In the genomic region with DNA sequence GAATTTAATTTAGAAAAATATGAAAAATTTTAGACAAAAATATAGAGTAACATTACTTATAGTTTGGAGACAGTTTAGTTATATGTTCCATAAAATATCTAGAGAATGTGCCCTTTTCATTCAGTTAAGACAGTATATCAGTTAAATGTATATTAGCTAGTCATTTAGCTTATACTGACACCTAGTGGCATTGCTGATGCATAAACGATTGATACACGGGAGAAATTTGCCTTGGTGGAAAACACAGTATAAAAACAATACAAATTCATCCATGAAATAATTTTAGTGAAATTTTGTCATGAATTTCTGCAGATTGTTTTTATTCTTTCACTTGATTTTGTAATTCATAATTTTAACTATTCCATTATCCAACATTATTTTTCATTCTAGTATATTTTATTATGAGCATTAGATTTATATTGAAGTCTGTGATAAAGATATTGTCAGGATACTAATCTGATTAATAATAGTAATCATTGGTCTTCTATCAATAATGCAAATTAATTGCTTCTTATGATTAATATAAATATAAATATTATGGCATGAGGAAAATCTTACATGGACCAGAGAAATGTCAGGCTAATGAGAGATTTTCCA, we compare ENCODE assay signal across 8 cellular contexts.
DNase-seq lines count a peak whose midpoint lies in the region; ATAC-seq and TF ChIP-seq lines count a peak whose summit lies in the region.

No MANE protein-coding gene starts in this region.

- TF ChIP-seq CTCF in Peyer's patch (IDR thresholded peaks at IDR 0.05), result peak in 5 of 6 experiments; percentile 35 to 87 (median 82)
- TF ChIP-seq CTCF in esophagus squamous epithelium (IDR thresholded peaks at IDR 0.05), result peak; percentile 40 to 81 (median 55)

- H3K27ac ChIP-seq in Peyer's patch (no peak overlapping the region), esophagus squamous epithelium (no peak overlapping the region)

- H3K27me3 ChIP-seq in Peyer's patch (no peaks in the 10 kb centered on the region), esophagus squamous epithelium (no peaks in the 10 kb centered on the region)

- H3K4me1 ChIP-seq in Peyer's patch (no peaks in the 10 kb centered on the region), esophagus squamous epithelium (no peaks in the 10 kb centered on the region)

- H3K4me3 ChIP-seq in Peyer's patch, result no peak overlapping the region
- H3K4me3 ChIP-seq in esophagus squamous epithelium, result no peak overlapping the region

- peak; percentile 89 for ATAC-seq in GM21423 (IDR thresholded peaks at IDR 0.05; ENCODE audit: unreplicated experiment)
- ATAC-seq in GM18520 (IDR thresholded peaks at IDR 0.05; ENCODE audit: unreplicated experiment), result no peak

- no peaks in the 10 kb centered on the region for H3K9me3 ChIP-seq in Peyer's patch
- no peaks in the 10 kb centered on the region for H3K9me3 ChIP-seq in esophagus squamous epithelium

- DNase-seq in G401 (ENCODE audit: low spot score), result peak; percentile 80
- peak; percentile 4 for DNase-seq in HuH-7.5 (ENCODE audit: low spot score)
- no peak for DNase-seq in Peyer's patch
- DNase-seq in esophagus squamous epithelium (lab: John Stamatoyannopoulos, UW), result no peak
- peak; percentile 1 for DNase-seq in pulmonary artery endothelial cell (ENCODE audit: low read depth, low spot score)
- no peak for DNase-seq in activated T-cell treated with anti-CD3 and anti-CD28 coated beads, Interleukin-2, amount 50 U/mL, for 1 hour

- in situ Hi-C loops in G401 (cut with HindIII; ENCODE audit: low sequenced_read_pairs), result no loop called here

- H3K36me3 ChIP-seq in Peyer's patch (no peaks in the 10 kb centered on the region), esophagus squamous epithelium (no peaks in the 10 kb centered on the region)

- intact Hi-C loops in esophagus squamous epithelium (cut with DNase I), result loop anchor here (5.0 kb wide), 1 partner anchor 600 kb away; no protein-coding TSS in a partner anchor

- TF ChIP-seq POLR2A in Peyer's patch (IDR thresholded peaks at IDR 0.05) (no peak), esophagus squamous epithelium (IDR thresholded peaks at IDR 0.05) (no peak)

- 0 to 1% methylated on average over 2 of the region's 2 CpGs for WGBS in esophagus squamous epithelium, 2 donors

Comparison
In these comparisons a context has a peak if more than half of its experiments do, and no peak if none do; other contexts are left out.
1. DNase-seq: peak in G401 (single experiment), HuH-7.5 (single experiment) and pulmonary artery endothelial cell (single experiment); none in Peyer's patch (0 of 3), esophagus squamous epithelium (single experiment) and activated T-cell treated with anti-CD3 and anti-CD28 coated beads, Interleukin-2, amount 50 U/mL, for 1 hour (single experiment).